1 cellular context compared by ENCODE assay signal in the genomic region with DNA sequence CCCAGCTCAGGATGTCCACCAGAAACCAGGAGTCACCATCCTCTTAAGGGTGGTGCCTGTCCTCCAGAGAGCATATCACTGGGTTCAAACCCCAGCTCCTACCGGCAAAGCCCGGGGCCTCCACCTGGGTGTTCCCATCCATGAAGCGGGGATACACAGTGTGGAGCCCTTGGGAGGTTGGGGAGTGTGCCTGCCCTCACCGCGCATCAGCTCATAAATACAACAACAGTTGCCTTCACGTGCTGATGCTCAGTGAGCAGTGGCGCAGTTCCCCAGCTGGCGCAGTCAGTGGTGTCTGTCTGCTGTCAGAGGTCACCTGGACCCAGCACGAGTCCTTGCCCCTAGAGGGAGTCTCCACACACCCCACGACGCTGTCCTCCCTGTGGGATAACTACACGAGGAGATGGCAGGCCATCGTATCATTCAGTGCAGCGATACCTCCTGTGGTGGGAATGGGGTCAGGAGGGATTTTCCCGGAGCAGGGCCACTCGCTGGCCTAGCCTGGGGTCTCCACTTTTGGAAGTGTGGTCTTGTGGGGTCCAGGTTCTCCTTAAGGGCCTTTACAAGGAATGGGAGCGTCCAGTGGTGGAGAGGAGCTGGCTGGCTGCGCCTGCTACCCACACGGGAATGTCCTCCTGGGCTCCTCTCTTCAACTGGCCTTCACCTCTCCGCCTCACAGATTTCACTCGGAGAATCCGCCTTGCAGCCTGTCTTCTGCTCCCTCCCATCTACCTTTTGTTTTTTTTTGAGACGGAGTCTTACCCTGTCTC.
TF ChIP-seq lines count a peak whose summit lies in the region.

No MANE protein-coding gene starts in this region.

TF ChIP-seq in WTC11, 78 proteins besides CTCF, POLR2A, EP300 and RAD21:
- TF ChIP-seq, protein P1, sequence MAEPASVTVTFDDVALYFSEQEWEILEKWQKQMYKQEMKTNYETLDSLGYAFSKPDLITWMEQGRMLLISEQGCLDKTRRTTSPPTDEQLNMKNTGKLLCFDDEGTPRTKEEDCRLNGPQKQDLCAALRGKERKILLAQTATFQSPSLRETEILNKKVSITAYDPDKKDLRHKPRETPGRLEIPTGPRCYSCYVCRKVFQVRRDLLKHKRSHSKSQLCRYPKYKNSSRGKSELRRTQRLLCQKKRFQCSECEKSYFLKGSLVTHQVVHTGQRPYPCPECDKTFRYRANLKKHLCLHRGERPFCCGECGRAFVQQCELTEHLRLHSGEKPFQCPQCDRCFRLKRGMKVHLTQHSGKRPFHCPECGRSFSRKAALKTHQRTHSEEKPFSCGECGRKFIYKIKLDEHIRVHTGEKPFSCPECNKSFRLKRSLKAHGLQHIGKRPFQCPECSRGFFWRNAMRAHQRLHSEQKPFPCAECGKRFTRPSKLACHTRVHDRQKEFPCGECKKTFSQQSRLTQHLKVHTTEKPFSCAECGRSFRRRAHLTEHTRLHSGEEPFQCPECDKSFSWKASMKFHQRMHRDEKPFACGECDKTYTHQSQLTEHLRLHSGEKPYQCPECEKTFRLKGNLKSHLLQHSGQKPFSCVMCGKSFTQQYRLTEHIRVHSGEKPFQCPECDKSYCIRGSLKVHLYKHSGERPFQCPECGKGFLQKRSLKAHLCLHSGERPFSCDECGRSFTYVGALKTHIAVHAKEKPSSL (CRISPR knock-in tag; conservative IDR thresholded peaks at IDR 0.05), result no peak
- TF ChIP-seq NFYB (CRISPR knock-in tag; conservative IDR thresholded peaks at IDR 0.05; ENCODE audit: low read depth) (no peak), RELA (CRISPR knock-in tag; IDR thresholded peaks at IDR 0.05; ENCODE audit: borderline replicate concordance) (0 out of 2 replicates have a peak, but pooled peaks have one; percentile 29)
- TF ChIP-seq, protein P2, sequence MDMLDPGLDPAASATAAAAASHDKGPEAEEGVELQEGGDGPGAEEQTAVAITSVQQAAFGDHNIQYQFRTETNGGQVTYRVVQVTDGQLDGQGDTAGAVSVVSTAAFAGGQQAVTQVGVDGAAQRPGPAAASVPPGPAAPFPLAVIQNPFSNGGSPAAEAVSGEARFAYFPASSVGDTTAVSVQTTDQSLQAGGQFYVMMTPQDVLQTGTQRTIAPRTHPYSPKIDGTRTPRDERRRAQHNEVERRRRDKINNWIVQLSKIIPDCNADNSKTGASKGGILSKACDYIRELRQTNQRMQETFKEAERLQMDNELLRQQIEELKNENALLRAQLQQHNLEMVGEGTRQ (CRISPR knock-in tag; IDR thresholded peaks at IDR 0.05), result 0 out of 2 replicates have a peak, but pooled peaks have one; percentile 9
